23 cellular contexts compared by ENCODE assay signal in the genomic region with DNA sequence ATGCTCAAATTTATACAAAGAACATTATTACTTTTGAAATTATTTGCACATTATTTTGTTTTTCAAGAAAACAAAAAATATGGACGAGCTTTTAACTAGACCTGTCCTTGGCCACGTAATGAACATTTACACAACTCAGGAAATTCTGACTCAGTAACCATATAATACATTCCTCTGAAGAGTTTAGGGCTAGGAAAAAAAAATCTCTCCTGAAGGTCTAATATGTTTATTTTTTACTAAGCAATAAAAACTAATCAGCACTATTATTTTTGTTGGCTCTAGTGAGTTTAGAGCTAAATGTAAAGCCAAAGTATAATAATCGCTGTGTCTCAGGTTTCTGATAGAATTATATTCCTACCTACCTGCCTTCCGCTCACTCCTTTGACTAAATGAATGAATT.
DNase-seq lines count a peak whose midpoint lies in the region; ATAC-seq, FAIRE-seq and TF ChIP-seq lines count a peak whose summit lies in the region.
"Had no signal": no experiment of that assay in that cellular context is flagged by ENCODE, and none has a peak within 500 bp of the region (broad histone marks: within the 10 kb centered on the region; RNA-seq: fewer than 3 reads in every experiment).

No MANE protein-coding gene starts in this region.

- no peaks in the 10 kb centered on the region for H3K9me2 ChIP-seq in hepatocyte (replicated peaks; ENCODE audit: insufficient read depth)

- H3K4me3 ChIP-seq in brain microvascular endothelial cell (ENCODE audit: low read depth, low read length) (no peak overlapping the region), hepatocyte (no peak overlapping the region)
- H3K4me3 ChIP-seq: A549, right atrium auricular region had no signal

- no peak for TF ChIP-seq CTCF in brain microvascular endothelial cell (IDR thresholded peaks at IDR 0.05; ENCODE audit: low read depth, low read length, missing control alignments)
- no peak for TF ChIP-seq CTCF in hepatocyte (IDR thresholded peaks at IDR 0.05; ENCODE audit: poor library complexity)

- H3K36me3 ChIP-seq in brain microvascular endothelial cell (replicated peaks) (no peaks in the 10 kb centered on the region), hepatocyte (replicated peaks; ENCODE audit: insufficient read depth, low read depth) (no peaks in the 10 kb centered on the region)

- H3K27ac ChIP-seq in brain microvascular endothelial cell, result peak overlapping the region; percentile 54
- H3K27ac ChIP-seq in hepatocyte, result peak overlapping the region; percentile 14
- H3K27ac ChIP-seq: A549, right atrium auricular region had no signal

- H2AFZ ChIP-seq in hepatocyte, result no peak overlapping the region

- in situ Hi-C loops in brain microvascular endothelial cell (cut with HindIII; ENCODE audit: low pct_ligation_motif_present, low sequenced_read_pairs), result no loop called here

- H3K4me2 ChIP-seq in hepatocyte, result no peak overlapping the region
- H3K4me2 ChIP-seq: A549 had no signal

- H4K20me1 ChIP-seq in hepatocyte (ENCODE audit: insufficient read depth, poor library complexity, severe bottlenecking), result no peaks in the 10 kb centered on the region

- peaks cover 15% of the 10 kb centered on the region for H3K4me1 ChIP-seq in hepatocyte (ENCODE audit: insufficient read depth)
- H3K4me1 ChIP-seq: right atrium auricular region had no signal

- ATAC-seq in activated naive CD4-positive, alpha-beta T cell treated with anti-CD3 and anti-CD28 coated beads, Interleukin-2, amount 50 U/mL, for 72 hours, result no peak
- ATAC-seq in GM18517 (IDR thresholded peaks at IDR 0.05; ENCODE audit: unreplicated experiment) (no peak), HG03457 (IDR thresholded peaks at IDR 0.05; ENCODE audit: unreplicated experiment) (no peak)
- ATAC-seq: A549 had no signal

- no peaks in the 10 kb centered on the region for H3K79me2 ChIP-seq in hepatocyte

- H3K9me3 Mint-ChIP-seq in activated naive CD4-positive, alpha-beta T cell treated with anti-CD3 and anti-CD28 coated beads, Interleukin-2, amount 50 U/mL, for 72 hours, result no peaks in the 10 kb centered on the region
- H3K9me3 Mint-ChIP-seq: activated CD4-positive, alpha-beta memory T cell treated with anti-CD3 and anti-CD28 coated beads for 36 hours; CD4-positive, CD25-positive, alpha-beta regulatory T cell; immature natural killer cell had no signal

- 75% methylated on average over 4 of the region's 4 CpGs for WGBS in hepatocyte (ENCODE audit: low lambda C conversion rate, missing lambda C conversion rate)

- no peak overlapping the region for H3K27ac Mint-ChIP-seq in activated naive CD4-positive, alpha-beta T cell treated with anti-CD3 and anti-CD28 coated beads, Interleukin-2, amount 50 U/mL, for 72 hours
- H3K27ac Mint-ChIP-seq: activated CD4-positive, alpha-beta memory T cell treated with anti-CD3 and anti-CD28 coated beads for 36 hours; immature natural killer cell had no signal

- DNase-seq in HT1080 (ENCODE audit: low read depth) (peak; percentile 8), brain microvascular endothelial cell (no peak), hepatocyte (ENCODE audit: low spot score) (no peak), Kasumi-1 (lab: John Stamatoyannopoulos, UW) (no peak)
- no peak for DNase-seq in activated naive CD4-positive, alpha-beta T cell treated with anti-CD3 and anti-CD28 coated beads, Interleukin-2, amount 50 U/mL, for 72 hours (ENCODE audit: low spot score in 2 of 2)
- DNase-seq: activated CD4-positive, alpha-beta memory T cell treated with anti-CD3 and anti-CD28 coated beads for 36 hours; activated CD4-positive, CD25-positive, alpha-beta regulatory T cell; activated gamma-delta T cell treated with Interleukin-2 at 50 U/mL for 16 hours; activated T-cell treated with anti-CD3 and anti-CD28 coated beads for 4 hours; amygdala; CD4-positive, CD25-positive, alpha-beta regulatory T cell; cerebellar nuclear complex; immature natural killer cell; NCI-H1436 treated with DMSO at 0.1 percent for 48 hours; NCI-H524; stimulated activated CD4-positive, alpha-beta T cell treated with anti-CD3 and anti-CD28 coated beads, Interleukin-15, amount 100 ng/mL, for 24 hours; T1000 had no signal

- FAIRE-seq in A204.1 (lab: Jason Lieb, UNC), result peak; percentile 39
- FAIRE-seq: A549, H54 had no signal

- no peaks in the 10 kb centered on the region for H3K36me3 Mint-ChIP-seq in activated naive CD4-positive, alpha-beta T cell treated with anti-CD3 and anti-CD28 coated beads, Interleukin-2, amount 50 U/mL, for 72 hours

- H3K27me3 ChIP-seq in brain microvascular endothelial cell (replicated peaks) (no peaks in the 10 kb centered on the region), hepatocyte (no peaks in the 10 kb centered on the region)
- H3K27me3 ChIP-seq: right atrium auricular region had no signal

- H3K9me3 ChIP-seq in hepatocyte (ENCODE audit: low read depth), result no peaks in the 10 kb centered on the region
- H3K9me3 ChIP-seq: A549, right atrium auricular region had no signal
